ENCODE assay signal across 8 cellular contexts in genomic region chr19:49814010-49814409, GRCh38. TPM values are rescaled to one million over a fixed set of nuclear protein-coding genes. Genes with fewer than 3 reads are reported as not detected.
A peak's percentile ranks its signal among the peaks of the same experiment; 100 is the strongest.
DNase-seq lines count a peak whose midpoint lies in the region; ATAC-seq, FAIRE-seq and TF ChIP-seq lines count a peak whose summit lies in the region.

No MANE protein-coding gene starts in this region.

- H3K9ac ChIP-seq in PC-3 (ENCODE audit: low read length) (peak overlapping the region; percentile 57; the same call in 1 of the 2 replicates), H1 (replicated peaks in 1 of 4; ENCODE audit: extremely low read depth in 1 of 4, low read depth in 3 of 4, low read length in 3 of 4) (no peak overlapping the region)

- H3K4me2 ChIP-seq in DOHH2 (ENCODE audit: low read length) (peak overlapping the region; percentile 83), PC-3 (ENCODE audit: low read length) (peak overlapping the region; percentile 76), H1 (ENCODE audit: insufficient read depth in 1 of 2, low read depth in 2 of 2, low read length in 2 of 2) (no peak overlapping the region; a peak in 1 of 4 replicates)

- no peaks in the 10 kb centered on the region for H3K9me2 ChIP-seq in DOHH2 (replicated peaks; ENCODE audit: control insufficient read depth, low read length)
- H3K9me2 ChIP-seq in PC-3 (replicated peaks; ENCODE audit: low read length), result no peaks in the 10 kb centered on the region

- peaks cover 4% of the 10 kb centered on the region for H3K79me1 ChIP-seq in H1 (ENCODE audit: low read depth, low read length)

- peaks cover 14% of the 10 kb centered on the region for H3K36me3 ChIP-seq in DOHH2 (ENCODE audit: control insufficient read depth, low read length)
- no peaks in the 10 kb centered on the region for H3K36me3 ChIP-seq in PC-3 (ENCODE audit: low read depth, low read length)
- H3K36me3 ChIP-seq in H1 (ENCODE audit: control insufficient read depth in 2 of 4, insufficient read depth in 4 of 4, low read length in 3 of 4), result no peaks in the 10 kb centered on the region
- H3K36me3 ChIP-seq in prostate gland, result no peaks in the 10 kb centered on the region

- H3K18ac ChIP-seq in H1 (ENCODE audit: extremely low read depth, low read length), result no peak overlapping the region

- no peak for ATAC-seq in PC-3
- no peak for ATAC-seq in HG03025 (IDR thresholded peaks at IDR 0.05; ENCODE audit: low FRiP score, unreplicated experiment)
- no peak for ATAC-seq in left colon

- H3K23ac ChIP-seq in H1 (ENCODE audit: insufficient read length), result no peak overlapping the region

- peaks cover 34% of the 10 kb centered on the region for H3K4me1 ChIP-seq in DOHH2 (ENCODE audit: control insufficient read depth, low read length)
- peaks cover 29% of the 10 kb centered on the region for H3K4me1 ChIP-seq in PC-3 (ENCODE audit: insufficient read depth, low read length)
- H3K4me1 ChIP-seq in H1 (replicated peaks in 1 of 4; ENCODE audit: control insufficient read depth in 3 of 4, insufficient read depth in 4 of 4, low read length in 3 of 4), result peaks cover 6 to 14% (median 10%) of the 10 kb centered on the region in 4 experiments
- peaks cover 7% of the 10 kb centered on the region for H3K4me1 ChIP-seq in prostate gland (replicated peaks)

- H4K20me1 ChIP-seq in DOHH2 (ENCODE audit: control insufficient read depth, insufficient read depth, low read depth, low read length) (no peaks in the 10 kb centered on the region), PC-3 (ENCODE audit: low read length) (no peaks in the 10 kb centered on the region), H1 (replicated peaks in 1 of 2; ENCODE audit: control insufficient read depth in 1 of 2, insufficient read depth in 2 of 2, low read length in 2 of 2) (peaks cover 0 to 3% of the 10 kb centered on the region in 2 experiments)

- H2BK15ac ChIP-seq in H1 (ENCODE audit: low read length), result no peak overlapping the region

- H2AFZ ChIP-seq in PC-3 (ENCODE audit: low read length) (peak overlapping the region; percentile 92), H1 (ENCODE audit: low read length) (no peak overlapping the region)

- H2BK20ac ChIP-seq in H1 (ENCODE audit: low read length), result no peak overlapping the region

- no peak for TF ChIP-seq EP300 in H1 (IDR thresholded peaks at IDR 0.05; ENCODE audit: borderline replicate concordance in 1 of 2, low read depth in 2 of 2, low read length in 2 of 2)

- no peak overlapping the region for H2BK5ac ChIP-seq in H1 (ENCODE audit: low read depth, low read length)

- WGBS in H1 (ENCODE audit: extremely low coverage in 1 of 2, insufficient coverage in 1 of 2, insufficient read length in 1 of 2, insufficient replicate concordance in 2 of 2, low coverage in 1 of 2, low lambda C conversion rate in 2 of 2, missing lambda C conversion rate in 1 of 2), 2 experiments, result no CpG with 5 or more reads among the region's 1 CpG
- 72% methylated on average over 1 of the region's 1 CpG for WGBS in prostate gland

- no peak overlapping the region; the same call in 1 of the 2 replicates for H2AK5ac ChIP-seq in H1 (ENCODE audit: low read depth, low read length)

- H4K8ac ChIP-seq in H1 (ENCODE audit: extremely low read depth, insufficient read depth, low read length), result peak overlapping the region; percentile 25; the same call in 1 of the 2 replicates

- POLR2A ChIA-PET in PC-3 (lab: Charles Lee; ENCODE audit: unreplicated experiment), result no interaction called here
- POLR2A ChIA-PET in H1 (lab: Charles Lee; ENCODE audit: partially characterized antibody), result interaction anchor here (1.4 to 3.4 kb wide), 10 partner anchors 12 to 173 kb away, joined by 4 to 29 read pairs (median 9); partner anchors contain the start of genes ADM5 and PTOV1

- no peak for FAIRE-seq in H1 (lab: Jason Lieb, UNC)

- H4K5ac ChIP-seq in H1 (ENCODE audit: insufficient read length, low read depth, low read length), result no peak overlapping the region

- no peaks in the 10 kb centered on the region for H3K9me3 ChIP-seq in DOHH2 (ENCODE audit: control insufficient read depth, insufficient read depth, low read length)
- H3K9me3 ChIP-seq in PC-3 (ENCODE audit: low read length), result no peaks in the 10 kb centered on the region
- H3K9me3 ChIP-seq in H1 (ENCODE audit: insufficient read depth in 2 of 2, low read depth in 1 of 2, low read length in 1 of 2), result no peaks in the 10 kb centered on the region
- no peaks in the 10 kb centered on the region for H3K9me3 ChIP-seq in prostate gland

- DNase-seq in PC-3, result peak; percentile 42
- no peak for DNase-seq in H1 (ENCODE audit: low read depth in 1 of 2, low spot score in 2 of 2)
- no peak for DNase-seq in prostate gland (ENCODE audit: low spot score)
- no peak for DNase-seq in iPS-NIHi11 (ENCODE audit: low spot score)
- no peak for DNase-seq in GM19238 (ENCODE audit: insufficient read length, low spot score)
- DNase-seq in left colon, result no peak

- H4K91ac ChIP-seq in H1 (replicated peaks; ENCODE audit: insufficient read length, low read length), result no peak overlapping the region

- no TSS peak for BruUV-seq in PC-3 (replicated peaks; lab: Mats Ljungman, UMichigan)

- no peaks in the 10 kb centered on the region for H3K27me3 ChIP-seq in DOHH2 (ENCODE audit: control insufficient read depth, low read length)
- H3K27me3 ChIP-seq in PC-3 (ENCODE audit: low read length), result no peaks in the 10 kb centered on the region
- no peaks in the 10 kb centered on the region for H3K27me3 ChIP-seq in H1 (replicated peaks in 1 of 4; ENCODE audit: control insufficient read depth in 3 of 4, extremely low read depth in 1 of 4, insufficient read depth in 3 of 4, low read length in 3 of 4)
- H3K27me3 ChIP-seq in prostate gland (replicated peaks; ENCODE audit: insufficient read depth), result no peaks in the 10 kb centered on the region

- no peak overlapping the region for H3K56ac ChIP-seq in H1 (replicated peaks; ENCODE audit: insufficient read length, low read depth, low read length)

- peak overlapping the region; percentile 87 for H3K4me3 ChIP-seq in DOHH2 (ENCODE audit: low read length)
- peak overlapping the region; percentile 68 for H3K4me3 ChIP-seq in PC-3 (ENCODE audit: low read length)
- H3K4me3 ChIP-seq in H1 (ENCODE audit: extremely low read depth in 1 of 4, insufficient read depth in 2 of 4, low read depth in 3 of 4, low read length in 4 of 4), result peak overlapping the region in 1 of 4 experiments; percentile 77; a peak in 2 of 8 replicates
- H3K4me3 ChIP-seq in prostate gland, result peak overlapping the region; percentile 48 to 56

- H3K23me2 ChIP-seq in H1 (ENCODE audit: low read depth, low read length), result peaks cover 1% of the 10 kb centered on the region

- peak overlapping the region; percentile 27; the same call in 1 of the 2 replicates for H3K27ac ChIP-seq in DOHH2 (ENCODE audit: low read depth, low read length)
- peak overlapping the region; percentile 51; the same call in 1 of the 2 replicates for H3K27ac ChIP-seq in PC-3 (ENCODE audit: low read length)
- peak overlapping the region; percentile 67; the same call in 1 of the 2 replicates for H3K27ac ChIP-seq in H1 (ENCODE audit: low read depth, low read length)
- peak overlapping the region; percentile 82 to 87 for H3K27ac ChIP-seq in prostate gland

- TF ChIP-seq POLR2A in H1 (IDR thresholded peaks at IDR 0.05; ENCODE audit: control extremely low read depth in 1 of 2, low read depth in 2 of 2, low read length in 2 of 2) (no peak), prostate gland (IDR thresholded peaks at IDR 0.05) (no peak)

- H3K79me2 ChIP-seq in DOHH2 (ENCODE audit: control insufficient read depth, low read length) (peaks cover 15% of the 10 kb centered on the region), PC-3 (ENCODE audit: low read length) (peaks cover 7% of the 10 kb centered on the region), H1 (ENCODE audit: control insufficient read depth in 1 of 2, insufficient read depth in 2 of 2, low read length in 2 of 2) (peaks cover 0 to 7% of the 10 kb centered on the region in 2 experiments; a peak in 3 of 4 replicates)

- H3F3A ChIP-seq in DOHH2 (ENCODE audit: control insufficient read depth, insufficient read depth) (peaks cover 13% of the 10 kb centered on the region; the same call in 1 of the 2 replicates), PC-3 (ENCODE audit: low read length, unreplicated experiment) (peaks cover 6% of the 10 kb centered on the region)

- TF ChIP-seq CTCF in DOHH2 (IDR thresholded peaks at IDR 0.05; ENCODE audit: low read depth, low read length, poor library complexity, severe bottlenecking), result no peak
- no peak for TF ChIP-seq CTCF in PC-3 (conservative IDR thresholded peaks at IDR 0.05; ENCODE audit: low read depth, low read length)
- TF ChIP-seq CTCF in H1 (IDR thresholded peaks at IDR 0.05; ENCODE audit: control extremely low read depth in 1 of 3, insufficient read depth in 1 of 3, low read depth in 1 of 3, low read length in 3 of 3), result no peak
- TF ChIP-seq CTCF in prostate gland (IDR thresholded peaks at IDR 0.05), result no peak

- intact Hi-C loops in PC-3 (cut with micrococcal nuclease) (no loop called here), prostate gland (cut with DNase I) (no loop called here), left colon (cut with DNase I, micrococcal nuclease) (no loop called here)

- CTCF ChIA-PET in PC-3 (lab: Charles Lee), result no interaction called here
- CTCF ChIA-PET in H1 (lab: Charles Lee; ENCODE audit: partially characterized antibody), result interaction anchor here (1.2 to 1.8 kb wide), 4 partner anchors 10 to 97 kb away, joined by 3 to 9 read pairs (median 4); no protein-coding TSS in a partner anchor

- no peak for TF ChIP-seq RAD21 in H1 (IDR thresholded peaks at IDR 0.05 in 1 of 2, conservative IDR thresholded peaks at IDR 0.05 in 1 of 2; ENCODE audit: low read depth in 2 of 2, low read length in 2 of 2)

- no peak overlapping the region for H3K4ac ChIP-seq in H1 (replicated peaks; ENCODE audit: insufficient read length, low read depth, low read length)

- H2BK120ac ChIP-seq in H1 (replicated peaks; ENCODE audit: low read depth, low read length), result no peak overlapping the region

- no peak overlapping the region for H3K14ac ChIP-seq in H1 (ENCODE audit: insufficient read length)

- H2BK12ac ChIP-seq in H1 (ENCODE audit: low read depth, low read length), result peak overlapping the region; percentile 20; the same call in 1 of the 2 replicates

RNA-seq across cellular contexts. Expression of gene FUZ, which starts 0.9 kb away (rescaled TPM):
- total RNA-seq in PC-3 (2014; rRNA removed) (9.4 and 10.9 TPM in 2 replicates), prostate gland (10 to 100 TPM; 39.2 to 45.4 TPM), left colon (1 to 10 TPM; 7.6 to 10.0 TPM)
- 33.9 and 34.1 TPM in 2 replicates for total RNA-seq in H1 (2021; fragmentation: NEBNext Ultra II Directional; extraction: Animal tissue kit (Norgen Biotek cat#: 25700))
- 28.4 and 43.8 TPM in 2 replicates for polyA plus RNA-seq in H1 (2011; rRNA removed)
- 43.8 TPM for polyA plus RNA-seq in H1 (2011; cell fraction: cytosol; rRNA removed)
- polyA plus RNA-seq in H1 (2011; cell fraction: nucleus; rRNA removed), result 52.1 TPM
- polyA plus RNA-seq in H1 (2012, experiment 1 of 2), result 32.0 to 45.8 TPM (median 39.3 TPM) in 4 replicates
- 54.2 TPM for polyA plus RNA-seq in H1 (2012, experiment 2 of 2)
- polyA plus RNA-seq in H1 (2013, experiment 1 of 2), result 17.6 TPM
- 17.2 TPM for polyA plus RNA-seq in H1 (2013, experiment 2 of 2)
- polyA minus RNA-seq in H1 (2011; rRNA and poly(A)+ RNA removed), result 13.3 and 17.7 TPM in 2 replicates
- polyA minus RNA-seq in H1 (2011; cell fraction: cytosol; rRNA and poly(A)+ RNA removed), result 18.9 TPM
- polyA minus RNA-seq in H1 (2011; cell fraction: nucleus; rRNA and poly(A)+ RNA removed), result 19.4 TPM

RNA-seq across cellular contexts. Expression of gene MED25, which starts 4.1 kb away (rescaled TPM):
- 47.5 and 54.9 TPM in 2 replicates for total RNA-seq in PC-3 (2014; rRNA removed)
- total RNA-seq in H1 (2021; fragmentation: NEBNext Ultra II Directional; extraction: Animal tissue kit (Norgen Biotek cat#: 25700)), result 71.4 and 73.9 TPM in 2 replicates
- polyA plus RNA-seq in H1 (2011; rRNA removed), result 21.6 and 40.4 TPM in 2 replicates
- 21.8 TPM for polyA plus RNA-seq in H1 (2011; cell fraction: cytosol; rRNA removed)
- polyA plus RNA-seq in H1 (2011; cell fraction: nucleus; rRNA removed), result 81.4 TPM
- polyA plus RNA-seq in H1 (2012, experiment 1 of 2), result 52.6 to 80.3 TPM (median 65.6 TPM) in 4 replicates
- 50.2 TPM for polyA plus RNA-seq in H1 (2012, experiment 2 of 2)
- 42.3 TPM for polyA plus RNA-seq in H1 (2013, experiment 1 of 2)
- polyA plus RNA-seq in H1 (2013, experiment 2 of 2), result 40.4 TPM
- 28.0 and 50.4 TPM in 2 replicates for polyA minus RNA-seq in H1 (2011; rRNA and poly(A)+ RNA removed)
- 34.3 TPM for polyA minus RNA-seq in H1 (2011; cell fraction: cytosol; rRNA and poly(A)+ RNA removed)
- 41.3 TPM for polyA minus RNA-seq in H1 (2011; cell fraction: nucleus; rRNA and poly(A)+ RNA removed)
- 100 to 1,000 TPM in 1 of 2 donors, 10 to 100 TPM in 1; 38.4 to 173 TPM for total RNA-seq in prostate gland
- 10 to 100 TPM; 52.6 to 52.8 TPM for total RNA-seq in left colon

RNA-seq across cellular contexts. Expression of gene PTOV1, which starts 36.9 kb away (rescaled TPM):
- total RNA-seq in PC-3 (2014; rRNA removed) (138 and 148 TPM in 2 replicates), prostate gland (100 to 1,000 TPM; 179 to 252 TPM), left colon (10 to 100 TPM; 95.3 to 95.5 TPM)
- 251 and 261 TPM in 2 replicates for total RNA-seq in H1 (2021; fragmentation: NEBNext Ultra II Directional; extraction: Animal tissue kit (Norgen Biotek cat#: 25700))
- polyA plus RNA-seq in H1 (2011; rRNA removed), result 147 and 213 TPM in 2 replicates
- polyA plus RNA-seq in H1 (2011; cell fraction: cytosol; rRNA removed), result 136 TPM
- polyA plus RNA-seq in H1 (2011; cell fraction: nucleus; rRNA removed), result 397 TPM
- polyA plus RNA-seq in H1 (2012, experiment 1 of 2), result 183 to 286 TPM (median 253 TPM) in 4 replicates
- polyA plus RNA-seq in H1 (2012, experiment 2 of 2), result 215 TPM
- polyA plus RNA-seq in H1 (2013, experiment 1 of 2), result 166 TPM
- 157 TPM for polyA plus RNA-seq in H1 (2013, experiment 2 of 2)
- polyA minus RNA-seq in H1 (2011; rRNA and poly(A)+ RNA removed), result 82.9 and 117 TPM in 2 replicates
- 124 TPM for polyA minus RNA-seq in H1 (2011; cell fraction: cytosol; rRNA and poly(A)+ RNA removed)
- polyA minus RNA-seq in H1 (2011; cell fraction: nucleus; rRNA and poly(A)+ RNA removed), result 139 TPM

RNA-seq across cellular contexts. Expression of gene AP2A1, which starts 47.2 kb away (rescaled TPM):
- total RNA-seq in PC-3 (2014; rRNA removed) (143 and 159 TPM in 2 replicates), prostate gland (100 to 1,000 TPM in 1 of 2 donors, 10 to 100 TPM in 1; 62.7 to 252 TPM), left colon (10 to 100 TPM; 71.2 to 72.9 TPM)
- 105 and 109 TPM in 2 replicates for total RNA-seq in H1 (2021; fragmentation: NEBNext Ultra II Directional; extraction: Animal tissue kit (Norgen Biotek cat#: 25700))
- polyA plus RNA-seq in H1 (2011; rRNA removed), result 106 and 157 TPM in 2 replicates
- polyA plus RNA-seq in H1 (2011; cell fraction: cytosol; rRNA removed), result 101 TPM
- polyA plus RNA-seq in H1 (2011; cell fraction: nucleus; rRNA removed), result 148 TPM
- polyA plus RNA-seq in H1 (2012, experiment 1 of 2), result 64.9 to 109 TPM (median 104 TPM) in 4 replicates
- polyA plus RNA-seq in H1 (2012, experiment 2 of 2), result 114 TPM
- 58.6 TPM for polyA plus RNA-seq in H1 (2013, experiment 1 of 2)
- polyA plus RNA-seq in H1 (2013, experiment 2 of 2), result 55.8 TPM
- 103 and 108 TPM in 2 replicates for polyA minus RNA-seq in H1 (2011; rRNA and poly(A)+ RNA removed)
- polyA minus RNA-seq in H1 (2011; cell fraction: cytosol; rRNA and poly(A)+ RNA removed), result 101 TPM
- polyA minus RNA-seq in H1 (2011; cell fraction: nucleus; rRNA and poly(A)+ RNA removed), result 76.4 TPM

RNA-seq across cellular contexts. Expression of gene TSKS, which starts 50.9 kb away (rescaled TPM):
- total RNA-seq in PC-3 (2014; rRNA removed) (not detected in 2 replicates), prostate gland (10 to 100 TPM in 1 of 2 donors, not detected in 1; 10.6 TPM), left colon (under 1 TPM; 0.21 to 0.22 TPM)
- not detected in 2 replicates for total RNA-seq in H1 (2021; fragmentation: NEBNext Ultra II Directional; extraction: Animal tissue kit (Norgen Biotek cat#: 25700))
- 0.21 and 0.24 TPM in 2 replicates for polyA plus RNA-seq in H1 (2011; rRNA removed)
- 0.39 TPM for polyA plus RNA-seq in H1 (2011; cell fraction: cytosol; rRNA removed)
- 0.17 TPM for polyA plus RNA-seq in H1 (2011; cell fraction: nucleus; rRNA removed)
- 0.23 to 0.47 TPM (median 0.25 TPM) in 3 of 4 replicates, not detected in the other for polyA plus RNA-seq in H1 (2012, experiment 1 of 2)
- not detected for polyA plus RNA-seq in H1 (2012, experiment 2 of 2)
- polyA plus RNA-seq in H1 (2013, experiment 1 of 2), result 0.36 TPM
- polyA plus RNA-seq in H1 (2013, experiment 2 of 2), result 0.20 TPM
- 0.12 TPM in 1 of 2 replicates, not detected in the other for polyA minus RNA-seq in H1 (2011; rRNA and poly(A)+ RNA removed)
- polyA minus RNA-seq in H1 (2011; cell fraction: cytosol; rRNA and poly(A)+ RNA removed), result not detected
- polyA minus RNA-seq in H1 (2011; cell fraction: nucleus; rRNA and poly(A)+ RNA removed), result not detected

Comparison
In these comparisons a context has a peak if more than half of its experiments do, and no peak if none do; other contexts are left out.
1. H3K27ac ChIP-seq: peak in every context shown above with its lines; median percentile 84 in prostate gland; 67 in H1; 51 in PC-3; 27 in DOHH2.
2. H3K4me2 ChIP-seq: peak in DOHH2 (single experiment) and PC-3 (single experiment); none in H1 (0 of 2).